ENCODE assay signal across 36 cellular contexts in genomic region chr4:53534684-53535083, GRCh38. TPM values are rescaled to one million over a fixed set of nuclear protein-coding genes. Genes with fewer than 3 reads are reported as not detected.
"Had no signal": no experiment of that assay in that cellular context is flagged by ENCODE, and none has a peak within 500 bp of the region (broad histone marks: within the 10 kb centered on the region; RNA-seq: fewer than 3 reads in every experiment).

No MANE protein-coding gene starts in this region.

- H3K4me3 ChIP-seq: MG63 had no signal

- DNase-seq: Karpas-422, Kasumi-1, MG63, MM.1S, MV-4-11, NCI-H1048, NCI-H1092, NCI-H1092 treated with DMSO at 0.1 percent for 48 hours, NCI-H1105, NCI-H1105 treated with DMSO at 0.1 percent for 48 hours, NCI-H1417, NCI-H1417 treated with DMSO at 0.1 percent for 48 hours, NCI-H1436, NCI-H1436 treated with DMSO at 0.1 percent for 48 hours, NCI-H146, NCI-H1694, NCI-H1694 treated with DMSO at 0.1 percent for 48 hours, NCI-H187, NCI-H187 treated with DMSO at 0.1 percent for 48 hours, NCI-H1930, NCI-H2029, NCI-H2029 treated with DMSO at 0.1 percent for 48 hours, NCI-H2081, NCI-H2081 treated with DMSO at 0.1 percent for 48 hours, NCI-H2107, NCI-H2171, NCI-H2171 treated with DMSO at 0.1 percent for 48 hours, NCI-H2227 treated with DMSO at 0.1 percent for 48 hours, NCI-H226, NCI-H345, NCI-H446, NCI-H446 treated with DMSO at 0.1 percent for 48 hours, NCI-H510A, NCI-H510A treated with DMSO at 0.1 percent for 48 hours had no signal

- H3K9me3 ChIP-seq: MG63 had no signal

- H3K27me3 ChIP-seq: MG63 had no signal

- H3K36me3 ChIP-seq: MG63 had no signal

RNA-seq across cellular contexts. Expression of gene LNX1, which starts 56.6 kb away (rescaled TPM):
- total RNA-seq: MCF 10A, NCI-H460 had no signal
